Comparison of ENCODE assay signal across 11 cellular contexts in the genomic region with DNA sequence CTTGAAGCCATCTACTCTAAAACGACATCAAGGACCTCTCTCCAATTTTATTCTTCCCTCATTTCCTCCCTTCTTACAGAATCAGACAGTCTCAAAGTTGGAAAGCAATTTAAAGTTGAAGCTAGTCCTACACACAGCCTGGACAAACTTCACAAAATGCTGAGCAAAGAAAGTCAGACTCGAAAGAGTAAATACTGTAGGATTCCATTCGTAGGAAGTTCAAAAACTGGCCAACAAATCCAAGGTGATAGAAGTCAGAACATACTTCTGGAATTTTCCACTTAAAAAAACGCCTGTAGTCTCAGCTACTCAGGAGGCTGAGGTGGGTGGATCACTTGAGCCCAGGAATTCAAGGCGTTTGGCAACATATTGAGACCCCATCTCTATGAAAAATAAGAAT. TPM values are rescaled to one million over a fixed set of nuclear protein-coding genes. Genes with fewer than 3 reads are reported as not detected.
"Had no signal": no experiment of that assay in that cellular context is flagged by ENCODE, and none has a peak within 500 bp of the region (broad histone marks: within the 10 kb centered on the region; RNA-seq: fewer than 3 reads in every experiment).

No MANE protein-coding gene starts in this region.

- H3K27ac ChIP-seq: GM23248, HL-60 had no signal

- H3K4me3 Mint-ChIP-seq: HFFc6 had no signal

- ATAC-seq: HCT116 had no signal

- H3K9me3 Mint-ChIP-seq: HFFc6 had no signal

- H3K9ac ChIP-seq: GM23248 had no signal

- H3K27ac Mint-ChIP-seq: HFFc6 had no signal

- H3K9me3 ChIP-seq: HAP-1 had no signal

- H3K36me3 ChIP-seq: HAP-1 had no signal

- H2AFZ ChIP-seq: GM23248 had no signal

- H3K4me3 ChIP-seq: GM23248, HAP-1 had no signal

- DNase-seq: GM23248, GOT3, H7, HFFc6, IMR-90, KBM-7 had no signal

- H3K4me1 ChIP-seq: HAP-1 had no signal

RNA-seq across cellular contexts. Expression of a gene that starts 59.6 kb away (rescaled TPM):
- total RNA-seq: GM23248, H4, HFFc6, HT1080, IMR-90 had no signal
- polyA plus RNA-seq: IMR-90 had no signal
